Comparison of ENCODE assay signal across 8 cellular contexts in the genomic region with DNA sequence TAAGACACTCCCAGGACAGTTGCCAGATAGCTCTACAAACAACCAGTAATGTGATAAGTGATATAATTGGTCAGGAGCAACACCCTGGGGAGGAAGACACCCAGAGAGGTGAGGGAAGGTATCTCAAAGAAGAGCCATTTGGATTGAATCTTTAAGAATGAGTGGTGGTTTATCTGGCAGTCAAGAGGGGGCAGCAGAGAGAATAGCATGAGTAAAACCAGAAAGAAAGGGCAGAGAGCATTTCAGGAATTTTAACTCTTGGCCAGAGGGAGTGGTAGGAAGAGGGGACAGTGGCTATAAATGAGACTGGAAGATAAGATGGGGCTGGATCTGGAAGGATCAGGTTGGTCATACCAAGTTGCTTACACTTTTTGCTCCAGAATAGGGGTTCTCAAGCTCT. TPM values are rescaled to one million over a fixed set of nuclear protein-coding genes. Genes with fewer than 3 reads are reported as not detected.
DNase-seq lines count a peak whose midpoint lies in the region; ATAC-seq and TF ChIP-seq lines count a peak whose summit lies in the region.

No MANE protein-coding gene starts in this region.

- POLR2A ChIA-PET in activated CD4-positive, alpha-beta memory T cell treated with anti-CD3 and anti-CD28 coated beads for 36 hours (lab: Charles Lee), result no interaction called here

- in situ Hi-C loops in astrocyte of the cerebellum (cut with HindIII; ENCODE audit: low sequenced_read_pairs), result no loop called here

- no peaks in the 10 kb centered on the region for H3K36me3 Mint-ChIP-seq in activated CD4-positive, alpha-beta memory T cell treated with anti-CD3 and anti-CD28 coated beads for 36 hours
- H3K36me3 Mint-ChIP-seq in stimulated activated memory B cell treated with anti-CD40 and anti-IgM and Interleukin-4, amounts not matched to agents 10 μg/mL and 1 μg/mL and 100 μg/mL, for 72 hours, result no peaks in the 10 kb centered on the region

- H3K4me3 Mint-ChIP-seq in activated CD4-positive, alpha-beta memory T cell treated with anti-CD3 and anti-CD28 coated beads for 36 hours, result no peak overlapping the region
- H3K4me3 Mint-ChIP-seq in stimulated activated memory B cell treated with anti-CD40 and anti-IgM and Interleukin-4, amounts not matched to agents 10 μg/mL and 1 μg/mL and 100 μg/mL, for 72 hours, result no peak overlapping the region

- H3K27ac Mint-ChIP-seq in activated CD4-positive, alpha-beta memory T cell treated with anti-CD3 and anti-CD28 coated beads for 36 hours, result no peak overlapping the region
- H3K27ac Mint-ChIP-seq in stimulated activated memory B cell treated with anti-CD40 and anti-IgM and Interleukin-4, amounts not matched to agents 10 μg/mL and 1 μg/mL and 100 μg/mL, for 72 hours, result no peak overlapping the region

- no peaks in the 10 kb centered on the region for H3K9me3 ChIP-seq in right lobe of liver

- no peak for TF ChIP-seq POLR2A in right lobe of liver (IDR thresholded peaks at IDR 0.05)

- no peaks in the 10 kb centered on the region for H3K4me1 ChIP-seq in right lobe of liver

- no peaks in the 10 kb centered on the region for H3K9me3 Mint-ChIP-seq in activated CD4-positive, alpha-beta memory T cell treated with anti-CD3 and anti-CD28 coated beads for 36 hours
- no peaks in the 10 kb centered on the region for H3K9me3 Mint-ChIP-seq in stimulated activated memory B cell treated with anti-CD40 and anti-IgM and Interleukin-4, amounts not matched to agents 10 μg/mL and 1 μg/mL and 100 μg/mL, for 72 hours

- peaks cover 6% of the 10 kb centered on the region for H3K4me1 Mint-ChIP-seq in activated CD4-positive, alpha-beta memory T cell treated with anti-CD3 and anti-CD28 coated beads for 36 hours (ENCODE audit: low read depth)
- H3K4me1 Mint-ChIP-seq in stimulated activated memory B cell treated with anti-CD40 and anti-IgM and Interleukin-4, amounts not matched to agents 10 μg/mL and 1 μg/mL and 100 μg/mL, for 72 hours, result peaks cover 42% of the 10 kb centered on the region

- H3K27ac ChIP-seq in right lobe of liver, result no peak overlapping the region

- peak; percentile 41 to 44 for DNase-seq in AML-193 (lab: John Stamatoyannopoulos, UW)
- DNase-seq in NCI-H2171 treated with DMSO at 0.1 percent for 48 hours (lab: John Stamatoyannopoulos, UW), result peak; percentile 20
- peak; percentile 33 for DNase-seq in astrocyte of the cerebellum (ENCODE audit: low read depth)
- no peak for DNase-seq in right lobe of liver
- no peak for DNase-seq in sciatic nerve (ENCODE audit: low spot score)
- no peak for DNase-seq in activated CD4-positive, alpha-beta memory T cell treated with anti-CD3 and anti-CD28 coated beads for 36 hours

- H3K4me3 ChIP-seq in GM12875 (ENCODE audit: low read depth, low read length), result no peak overlapping the region
- H3K4me3 ChIP-seq in astrocyte of the cerebellum (ENCODE audit: low read depth, low read length), result no peak overlapping the region
- no peak overlapping the region for H3K4me3 ChIP-seq in right lobe of liver

- H3K27me3 ChIP-seq in right lobe of liver, result no peaks in the 10 kb centered on the region

- H3K36me3 ChIP-seq in right lobe of liver, result no peaks in the 10 kb centered on the region

- ATAC-seq in right lobe of liver (peak; percentile 62 to 83 (median 74)), sciatic nerve (no peak)
- no peak for ATAC-seq in stimulated activated memory B cell treated with anti-CD40 and anti-IgM and Interleukin-4, amounts not matched to agents 10 μg/mL and 1 μg/mL and 100 μg/mL, for 72 hours

- CTCF ChIA-PET in activated CD4-positive, alpha-beta memory T cell treated with anti-CD3 and anti-CD28 coated beads for 36 hours (lab: Charles Lee), result interaction anchor here (0.6 to 2.6 kb wide), 8 partner anchors 22 to 183 kb away, joined by 3 to 12 read pairs (median 3); no protein-coding TSS in a partner anchor

- no peaks in the 10 kb centered on the region for H3K27me3 Mint-ChIP-seq in activated CD4-positive, alpha-beta memory T cell treated with anti-CD3 and anti-CD28 coated beads for 36 hours
- H3K27me3 Mint-ChIP-seq in stimulated activated memory B cell treated with anti-CD40 and anti-IgM and Interleukin-4, amounts not matched to agents 10 μg/mL and 1 μg/mL and 100 μg/mL, for 72 hours, result no peaks in the 10 kb centered on the region

- TF ChIP-seq CTCF in GM12875 (IDR thresholded peaks at IDR 0.05; ENCODE audit: borderline replicate concordance, insufficient read depth, low read depth, low read length) (peak; percentile 69), astrocyte of the cerebellum (IDR thresholded peaks at IDR 0.05; ENCODE audit: low read depth, low read length, missing control alignments) (peak; percentile 73), right lobe of liver (IDR thresholded peaks at IDR 0.05) (peak; percentile 37 to 58 (median 52))

- intact Hi-C loops in right lobe of liver (cut with DNase I) (no loop called here), sciatic nerve (cut with DNase I) (no loop called here)
- intact Hi-C loops in activated CD4-positive, alpha-beta memory T cell treated with anti-CD3 and anti-CD28 coated beads for 36 hours (cut with micrococcal nuclease), result no loop called here

RNA-seq across cellular contexts. Expression of a gene that starts 5.9 kb away (rescaled TPM):
- 10 to 100 TPM; 12.7 to 25.6 (median 19.6) TPM for total RNA-seq in right lobe of liver
- total RNA-seq in sciatic nerve, result 33.0 TPM
- 100 to 1,000 TPM; 154 to 156 TPM for total RNA-seq in activated CD4-positive, alpha-beta memory T cell treated with anti-CD3 and anti-CD28 coated beads for 36 hours

RNA-seq across cellular contexts. Expression of a gene that starts 59.6 kb away (rescaled TPM):
- total RNA-seq in right lobe of liver (1 to 10 TPM in 1 of 6 experiments, under 1 TPM in 4, not detected in 1; 0.19 to 1.2 (median 0.29) TPM), sciatic nerve (0.53 TPM)
- under 1 TPM; 0.34 to 0.55 TPM for total RNA-seq in activated CD4-positive, alpha-beta memory T cell treated with anti-CD3 and anti-CD28 coated beads for 36 hours

Comparison
In these comparisons a context has a peak if more than half of its experiments do, and no peak if none do; other contexts are left out.
1. DNase-seq: peak in AML-193 (2 of 2), NCI-H2171 treated with DMSO at 0.1 percent for 48 hours (single experiment) and astrocyte of the cerebellum (single experiment); none in right lobe of liver (0 of 3), sciatic nerve (single experiment) and activated CD4-positive, alpha-beta memory T cell treated with anti-CD3 and anti-CD28 coated beads for 36 hours (single experiment).
2. ATAC-seq: peak in right lobe of liver (4 of 4); none in sciatic nerve (single experiment) and stimulated activated memory B cell treated with anti-CD40 and anti-IgM and Interleukin-4, amounts not matched to agents 10 μg/mL and 1 μg/mL and 100 μg/mL, for 72 hours (single experiment).
3. Peak in every context shown above with its lines, with median percentiles within 50 percentile points of each other: CTCF ChIP-seq.